8 cellular contexts compared by ENCODE assay signal in the genomic region with DNA sequence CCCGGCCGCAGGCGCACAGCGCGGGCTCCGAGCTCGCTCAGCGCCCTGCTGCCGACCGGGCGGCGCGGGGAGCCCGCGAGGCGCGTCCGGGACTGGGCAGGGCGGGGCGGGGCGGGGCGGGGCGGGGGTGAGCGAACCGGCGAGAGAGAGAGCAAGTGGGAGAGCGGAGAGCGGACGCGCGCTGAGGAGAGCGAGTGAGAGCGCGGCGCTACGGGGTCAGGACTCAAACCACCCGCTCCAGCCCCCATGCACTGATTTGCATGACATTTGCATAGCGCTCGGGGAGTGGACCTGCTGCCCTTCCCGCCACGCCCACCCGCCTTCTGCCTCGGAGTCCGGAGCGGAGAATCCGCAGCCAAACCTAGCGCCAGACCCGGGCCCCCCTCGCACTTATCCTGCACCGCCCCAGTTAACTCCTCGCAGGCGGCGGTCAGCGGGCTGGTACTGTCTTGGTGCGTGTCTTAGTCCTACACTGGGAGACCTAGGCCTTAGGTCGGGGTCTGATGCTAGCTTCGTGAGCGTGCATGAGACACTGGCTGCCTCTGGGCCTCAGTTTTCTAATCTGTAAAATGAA. TPM values are rescaled to one million over a fixed set of nuclear protein-coding genes. Genes with fewer than 3 reads are reported as not detected.
A peak's percentile ranks its signal among the peaks of the same experiment; 100 is the strongest.
DNase-seq lines count a peak whose midpoint lies in the region; ATAC-seq, FAIRE-seq and TF ChIP-seq lines count a peak whose summit lies in the region.

A gene with protein sequence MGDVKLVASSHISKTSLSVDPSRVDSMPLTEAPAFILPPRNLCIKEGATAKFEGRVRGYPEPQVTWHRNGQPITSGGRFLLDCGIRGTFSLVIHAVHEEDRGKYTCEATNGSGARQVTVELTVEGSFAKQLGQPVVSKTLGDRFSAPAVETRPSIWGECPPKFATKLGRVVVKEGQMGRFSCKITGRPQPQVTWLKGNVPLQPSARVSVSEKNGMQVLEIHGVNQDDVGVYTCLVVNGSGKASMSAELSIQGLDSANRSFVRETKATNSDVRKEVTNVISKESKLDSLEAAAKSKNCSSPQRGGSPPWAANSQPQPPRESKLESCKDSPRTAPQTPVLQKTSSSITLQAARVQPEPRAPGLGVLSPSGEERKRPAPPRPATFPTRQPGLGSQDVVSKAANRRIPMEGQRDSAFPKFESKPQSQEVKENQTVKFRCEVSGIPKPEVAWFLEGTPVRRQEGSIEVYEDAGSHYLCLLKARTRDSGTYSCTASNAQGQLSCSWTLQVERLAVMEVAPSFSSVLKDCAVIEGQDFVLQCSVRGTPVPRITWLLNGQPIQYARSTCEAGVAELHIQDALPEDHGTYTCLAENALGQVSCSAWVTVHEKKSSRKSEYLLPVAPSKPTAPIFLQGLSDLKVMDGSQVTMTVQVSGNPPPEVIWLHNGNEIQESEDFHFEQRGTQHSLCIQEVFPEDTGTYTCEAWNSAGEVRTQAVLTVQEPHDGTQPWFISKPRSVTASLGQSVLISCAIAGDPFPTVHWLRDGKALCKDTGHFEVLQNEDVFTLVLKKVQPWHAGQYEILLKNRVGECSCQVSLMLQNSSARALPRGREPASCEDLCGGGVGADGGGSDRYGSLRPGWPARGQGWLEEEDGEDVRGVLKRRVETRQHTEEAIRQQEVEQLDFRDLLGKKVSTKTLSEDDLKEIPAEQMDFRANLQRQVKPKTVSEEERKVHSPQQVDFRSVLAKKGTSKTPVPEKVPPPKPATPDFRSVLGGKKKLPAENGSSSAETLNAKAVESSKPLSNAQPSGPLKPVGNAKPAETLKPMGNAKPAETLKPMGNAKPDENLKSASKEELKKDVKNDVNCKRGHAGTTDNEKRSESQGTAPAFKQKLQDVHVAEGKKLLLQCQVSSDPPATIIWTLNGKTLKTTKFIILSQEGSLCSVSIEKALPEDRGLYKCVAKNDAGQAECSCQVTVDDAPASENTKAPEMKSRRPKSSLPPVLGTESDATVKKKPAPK (N-terminal part only) (minus strand): TSS at position 75 of the 574 bp plus-strand sequence. CDS start 90,491 bp downstream, outside the sequence.

- 4% methylated on average over 23 of the region's 58 CpGs for WGBS in hepatocyte (ENCODE audit: low lambda C conversion rate, missing lambda C conversion rate)

- H3K79me2 ChIP-seq in hepatocyte = no peaks in the 10 kb centered on the region

- DNase-seq in AG10803 (ENCODE audit: low read depth) (peak; percentile 96), HTR-8/SVneo (ENCODE audit: insufficient read length, low spot score) (peak; percentile 81), NOMO-1 treated with DMSO at 0.1 percent for 48 hours (lab: John Stamatoyannopoulos, UW; ENCODE audit: unreplicated experiment) (peak; percentile 71), astrocyte of the cerebellum (ENCODE audit: low read depth) (peak; percentile 75), hepatocyte (ENCODE audit: low spot score) (peak; percentile 83), retina (peak; percentile 89)

- H3K27ac ChIP-seq in hepatocyte = no peak within 1 kb of the TSS

- no peaks in the 10 kb centered on the region for H3K36me3 ChIP-seq in hepatocyte (replicated peaks; ENCODE audit: insufficient read depth, low read depth)

- H3K9me3 ChIP-seq in hepatocyte (ENCODE audit: low read depth) = no peaks in the 10 kb centered on the region

- TF ChIP-seq CTCF in AG10803 (conservative IDR thresholded peaks at IDR 0.05; ENCODE audit: low read length) (no peak), astrocyte of the cerebellum (IDR thresholded peaks at IDR 0.05; ENCODE audit: low read depth, low read length, missing control alignments) (no peak), hepatocyte (IDR thresholded peaks at IDR 0.05; ENCODE audit: poor library complexity) (no peak)

- no peaks in the 10 kb centered on the region for H3K9me2 ChIP-seq in hepatocyte (replicated peaks; ENCODE audit: insufficient read depth)

- H3K27me3 ChIP-seq in hepatocyte = peaks cover 30% of the 10 kb centered on the region

- H3K4me1 ChIP-seq in hepatocyte (ENCODE audit: insufficient read depth) = peaks cover 3% of the 10 kb centered on the region

- peak within 1 kb of the TSS; percentile 37 for H2AFZ ChIP-seq in hepatocyte

- peak within 1 kb of the TSS; percentile 94 for H3K4me2 ChIP-seq in hepatocyte

- FAIRE-seq in HTR-8/SVneo (lab: Jason Lieb, UNC) = peak; percentile 84

- in situ Hi-C loops in astrocyte of the cerebellum (cut with HindIII; ENCODE audit: low sequenced_read_pairs) = no loop called here

- peak; percentile 60 for ATAC-seq in GM18909 (IDR thresholded peaks at IDR 0.05; ENCODE audit: poor library complexity, unreplicated experiment)
- no peak for ATAC-seq in HG03378 (IDR thresholded peaks at IDR 0.05; ENCODE audit: unreplicated experiment)

- H3K4me3 ChIP-seq in AG10803 (ENCODE audit: low read length) = peak within 1 kb of the TSS; percentile 84
- peak within 1 kb of the TSS; percentile 76 for H3K4me3 ChIP-seq in astrocyte of the cerebellum (ENCODE audit: low read depth, low read length)
- H3K4me3 ChIP-seq in hepatocyte = peak within 1 kb of the TSS; percentile 44

- H4K20me1 ChIP-seq in hepatocyte (ENCODE audit: insufficient read depth, poor library complexity, severe bottlenecking) = no peaks in the 10 kb centered on the region

RNA-seq across cellular contexts. Expression of the gene that starts here (rescaled TPM):
- 17.7 and 27.1 TPM in 2 replicates for total RNA-seq in hepatocyte
- polyA plus RNA-seq in hepatocyte = 13.1 and 17.1 TPM in 2 replicates
